ENCODE assay signal across 27 cellular contexts in the genomic region with DNA sequence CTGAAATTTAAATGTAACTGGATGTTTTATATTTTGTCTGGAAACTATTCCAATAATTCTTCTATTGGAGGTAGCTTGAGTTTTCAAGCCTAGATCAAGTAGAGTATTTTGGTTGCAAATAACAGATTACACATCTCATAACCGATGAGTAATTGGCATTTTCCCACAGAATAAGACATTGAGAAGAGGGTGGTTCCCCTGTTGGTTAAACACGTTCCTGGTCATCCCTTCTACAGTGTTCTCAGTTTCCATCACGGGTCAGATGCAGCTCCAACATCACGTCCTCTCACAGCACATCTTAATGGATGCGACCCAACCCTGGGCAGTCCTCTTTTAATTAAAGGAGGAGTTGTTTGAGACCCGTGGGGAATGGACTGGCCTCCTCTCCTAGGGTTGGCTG.
"Had no signal": no experiment of that assay in that cellular context is flagged by ENCODE, and none has a peak within 500 bp of the region (broad histone marks: within the 10 kb centered on the region; RNA-seq: fewer than 3 reads in every experiment).

No MANE protein-coding gene starts in this region.

- H3K4me3 ChIP-seq: pancreas, prostate gland, SK-N-MC, skin epidermis, testis, transverse colon had no signal

- ATAC-seq: naive thymus-derived CD4-positive, alpha-beta T cell; pancreas; sciatic nerve had no signal

- H3K4me1 Mint-ChIP-seq: immature natural killer cell, memory B cell had no signal

- H3K36me3 Mint-ChIP-seq: memory B cell; naive thymus-derived CD4-positive, alpha-beta T cell had no signal

- H3K4me3 Mint-ChIP-seq: immature natural killer cell; memory B cell; naive thymus-derived CD4-positive, alpha-beta T cell had no signal

- H3K27ac Mint-ChIP-seq: immature natural killer cell; memory B cell; naive thymus-derived CD4-positive, alpha-beta T cell had no signal

- H3K9me3 Mint-ChIP-seq: immature natural killer cell; memory B cell; naive thymus-derived CD4-positive, alpha-beta T cell had no signal

- H3K27me3 Mint-ChIP-seq: memory B cell had no signal

- DNase-seq: activated CD4-positive, alpha-beta T cell treated with anti-CD3 and anti-CD28 coated beads for 4 hours; activated CD4-positive, CD25-positive, alpha-beta regulatory T cell; activated effector memory CD4-positive, alpha-beta T cell treated with Interleukin-2 at 50 U/mL for 16 hours; activated naive CD4-positive, alpha-beta T cell treated with Interleukin-2 at 50 U/mL for 16 hours; amygdala; central memory CD4-positive, alpha-beta T cell; dermis blood vessel endothelial cell; effector CD4-positive, alpha-beta T cell; head of caudate nucleus; hippocampal formation; immature natural killer cell; midbrain; naive thymus-derived CD4-positive, alpha-beta T cell; nucleus accumbens; pancreas; retina; stimulated activated CD4-positive, alpha-beta T cell treated with anti-CD3 and anti-CD28 coated beads, Interleukin-1b, Interleukin-23, amount 100 ng/mL, for 48 hours; stimulated activated CD4-positive, alpha-beta T cell treated with anti-CD3 and anti-CD28 coated beads, Interleukin-4, amount 100 ng/mL, for 4 hours; stimulated activated CD8-positive, alpha-beta memory T cell treated with anti-CD3 and anti-CD28 coated beads, Interleukin-4, amount 100 ng/mL, for 48 hours; stimulated activated naive CD4-positive, alpha-beta T cell; testis; transverse colon had no signal
